In the genomic region with DNA sequence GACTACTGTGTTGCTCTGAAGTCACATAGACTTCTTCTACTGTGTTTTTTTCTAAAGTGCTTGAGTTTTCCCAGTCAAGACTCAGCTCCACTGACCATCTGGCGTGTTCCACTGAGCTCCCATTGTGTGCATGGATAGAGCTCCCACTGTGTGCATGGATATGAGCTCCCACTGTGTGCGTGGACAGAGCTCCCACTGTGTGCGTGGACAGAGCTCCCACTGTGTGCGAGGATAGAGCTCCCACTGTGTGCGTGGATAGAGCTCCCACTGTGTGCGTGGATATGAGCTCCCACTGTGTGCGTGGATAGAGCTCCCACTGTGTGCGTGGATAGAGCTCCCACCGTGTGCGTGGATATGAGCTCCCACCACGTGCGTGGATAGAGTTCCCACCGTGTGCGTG, we compare ENCODE assay signal across 6 cellular contexts.
"Had no signal": no experiment of that assay in that cellular context is flagged by ENCODE, and none has a peak within 500 bp of the region (broad histone marks: within the 10 kb centered on the region; RNA-seq: fewer than 3 reads in every experiment).

No MANE protein-coding gene starts in this region.

- H3K36me3 Mint-ChIP-seq: IgD-negative memory B cell had no signal

- DNase-seq: IMR-90, KBM-7, KG1 had no signal

- H3K9ac ChIP-seq: KMS-11 had no signal

- H3K9me3 Mint-ChIP-seq: IgD-negative memory B cell had no signal

- H3K4me2 ChIP-seq: KMS-11 had no signal

- H3K27ac ChIP-seq: HL-60, KMS-11 had no signal
